Comparison of ENCODE assay signal across 1 cellular context in genomic region chr5:61449756-61450155, GRCh38.
TF ChIP-seq lines count a peak whose summit lies in the region.

No MANE protein-coding gene starts in this region.

TF ChIP-seq in IMR-90, 13 proteins besides CTCF, POLR2A, EP300 and RAD21:
- TF ChIP-seq SMC3 (IDR thresholded peaks at IDR 0.05; ENCODE audit: low read depth, low read length) (no peak), BHLHE40 (IDR thresholded peaks at IDR 0.05; ENCODE audit: low read depth, low read length) (no peak), CHD1 (IDR thresholded peaks at IDR 0.05; ENCODE audit: low read depth, low read length) (no peak), RFX5 (IDR thresholded peaks at IDR 0.05; ENCODE audit: low read depth, low read length) (no peak), FOS (IDR thresholded peaks at IDR 0.05; ENCODE audit: low read depth, low read length) (no peak), MAFK (IDR thresholded peaks at IDR 0.05; ENCODE audit: low read depth, low read length) (no peak), NFE2L2 (IDR thresholded peaks at IDR 0.05; ENCODE audit: low read depth, low read length) (no peak), RCOR1 (IDR thresholded peaks at IDR 0.05; ENCODE audit: insufficient replicate concordance, low read length) (no peak), MAZ (IDR thresholded peaks at IDR 0.05; ENCODE audit: borderline replicate concordance, low read depth, low read length) (no peak), USF2 (IDR thresholded peaks at IDR 0.05; ENCODE audit: low read depth, low read length) (no peak), CEBPB (IDR thresholded peaks at IDR 0.05; ENCODE audit: low read depth, low read length) (no peak), ELK1 (IDR thresholded peaks at IDR 0.05; ENCODE audit: borderline replicate concordance, low read depth, low read length) (no peak), MXI1 (IDR thresholded peaks at IDR 0.05; ENCODE audit: borderline replicate concordance, low read depth, low read length) (no peak)
